In the genomic region with DNA sequence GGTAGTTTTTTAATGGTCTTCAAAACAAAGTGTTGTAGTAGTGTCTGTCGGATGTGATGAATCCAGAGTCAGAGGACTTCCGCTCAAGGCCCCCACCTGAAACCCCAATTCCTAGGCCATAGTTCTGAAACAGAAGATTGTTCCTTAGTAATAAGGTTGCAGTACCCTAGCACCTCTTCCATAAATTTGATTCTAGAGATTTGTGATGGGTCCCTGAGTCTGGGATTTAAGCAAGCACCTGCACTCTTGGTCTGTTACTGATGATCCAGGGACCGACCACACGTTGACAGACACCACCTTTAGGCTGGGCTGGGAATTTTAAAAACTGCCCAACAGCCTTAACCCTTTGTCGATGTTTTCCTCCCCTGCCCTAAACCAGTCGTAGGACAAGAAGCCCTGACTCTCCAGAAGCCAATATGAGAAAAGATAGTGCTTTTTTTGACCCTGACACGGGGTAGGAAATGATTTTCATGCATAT, we compare ENCODE assay signal across 1 cellular context.
TF ChIP-seq lines count a peak whose summit lies in the region.

No MANE protein-coding gene starts in this region.

TF ChIP-seq in HepG2, 621 proteins besides CTCF, POLR2A, EP300 and RAD21 (continued from another document and continues in another):
- TF ChIP-seq ZNF619 (CRISPR knock-in tag; IDR thresholded peaks at IDR 0.05) = no peak
- TF ChIP-seq, protein P1, sequence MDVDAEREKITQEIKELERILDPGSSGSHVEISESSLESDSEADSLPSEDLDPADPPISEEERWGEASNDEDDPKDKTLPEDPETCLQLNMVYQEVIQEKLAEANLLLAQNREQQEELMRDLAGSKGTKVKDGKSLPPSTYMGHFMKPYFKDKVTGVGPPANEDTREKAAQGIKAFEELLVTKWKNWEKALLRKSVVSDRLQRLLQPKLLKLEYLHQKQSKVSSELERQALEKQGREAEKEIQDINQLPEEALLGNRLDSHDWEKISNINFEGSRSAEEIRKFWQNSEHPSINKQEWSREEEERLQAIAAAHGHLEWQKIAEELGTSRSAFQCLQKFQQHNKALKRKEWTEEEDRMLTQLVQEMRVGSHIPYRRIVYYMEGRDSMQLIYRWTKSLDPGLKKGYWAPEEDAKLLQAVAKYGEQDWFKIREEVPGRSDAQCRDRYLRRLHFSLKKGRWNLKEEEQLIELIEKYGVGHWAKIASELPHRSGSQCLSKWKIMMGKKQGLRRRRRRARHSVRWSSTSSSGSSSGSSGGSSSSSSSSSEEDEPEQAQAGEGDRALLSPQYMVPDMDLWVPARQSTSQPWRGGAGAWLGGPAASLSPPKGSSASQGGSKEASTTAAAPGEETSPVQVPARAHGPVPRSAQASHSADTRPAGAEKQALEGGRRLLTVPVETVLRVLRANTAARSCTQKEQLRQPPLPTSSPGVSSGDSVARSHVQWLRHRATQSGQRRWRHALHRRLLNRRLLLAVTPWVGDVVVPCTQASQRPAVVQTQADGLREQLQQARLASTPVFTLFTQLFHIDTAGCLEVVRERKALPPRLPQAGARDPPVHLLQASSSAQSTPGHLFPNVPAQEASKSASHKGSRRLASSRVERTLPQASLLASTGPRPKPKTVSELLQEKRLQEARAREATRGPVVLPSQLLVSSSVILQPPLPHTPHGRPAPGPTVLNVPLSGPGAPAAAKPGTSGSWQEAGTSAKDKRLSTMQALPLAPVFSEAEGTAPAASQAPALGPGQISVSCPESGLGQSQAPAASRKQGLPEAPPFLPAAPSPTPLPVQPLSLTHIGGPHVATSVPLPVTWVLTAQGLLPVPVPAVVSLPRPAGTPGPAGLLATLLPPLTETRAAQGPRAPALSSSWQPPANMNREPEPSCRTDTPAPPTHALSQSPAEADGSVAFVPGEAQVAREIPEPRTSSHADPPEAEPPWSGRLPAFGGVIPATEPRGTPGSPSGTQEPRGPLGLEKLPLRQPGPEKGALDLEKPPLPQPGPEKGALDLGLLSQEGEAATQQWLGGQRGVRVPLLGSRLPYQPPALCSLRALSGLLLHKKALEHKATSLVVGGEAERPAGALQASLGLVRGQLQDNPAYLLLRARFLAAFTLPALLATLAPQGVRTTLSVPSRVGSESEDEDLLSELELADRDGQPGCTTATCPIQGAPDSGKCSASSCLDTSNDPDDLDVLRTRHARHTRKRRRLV (CRISPR knock-in tag; IDR thresholded peaks at IDR 0.05) = no peak
- TF ChIP-seq ZNF20 (CRISPR knock-in tag; IDR thresholded peaks at IDR 0.05) = no peak
- TF ChIP-seq AHR (CRISPR knock-in tag; IDR thresholded peaks at IDR 0.05) = no peak
- no peak for TF ChIP-seq RBM39 (IDR thresholded peaks at IDR 0.05; ENCODE audit: low read depth, low read length, poor library complexity, severe bottlenecking)
- TF ChIP-seq SP140L (CRISPR knock-in tag; IDR thresholded peaks at IDR 0.05; ENCODE audit: borderline replicate concordance) = no peak
- no peak for TF ChIP-seq NR1H2 (CRISPR knock-in tag; IDR thresholded peaks at IDR 0.05; ENCODE audit: borderline replicate concordance, low read depth)
- TF ChIP-seq MAZ (IDR thresholded peaks at IDR 0.05; ENCODE audit: borderline replicate concordance, low read depth, low read length) = no peak
- TF ChIP-seq MAZ (CRISPR knock-in tag; IDR thresholded peaks at IDR 0.05; ENCODE audit: low read depth) = 0 out of 2 replicates have a peak, but pooled peaks have one; percentile 20
- TF ChIP-seq ZBTB20 (CRISPR knock-in tag; IDR thresholded peaks at IDR 0.05; ENCODE audit: borderline replicate concordance, low read depth) = no peak
- TF ChIP-seq RBM22 (optimal IDR thresholded peaks at IDR 0.05; ENCODE audit: low read length) = no peak
- TF ChIP-seq PPARG (CRISPR knock-in tag; conservative IDR thresholded peaks at IDR 0.05) = 0 out of 2 replicates have a peak, but pooled peaks have one; percentile 26
- TF ChIP-seq ZNF30 (CRISPR knock-in tag; IDR thresholded peaks at IDR 0.05) = no peak
- TF ChIP-seq ZNF564 (CRISPR knock-in tag; IDR thresholded peaks at IDR 0.05) = no peak
- TF ChIP-seq, protein P2, sequence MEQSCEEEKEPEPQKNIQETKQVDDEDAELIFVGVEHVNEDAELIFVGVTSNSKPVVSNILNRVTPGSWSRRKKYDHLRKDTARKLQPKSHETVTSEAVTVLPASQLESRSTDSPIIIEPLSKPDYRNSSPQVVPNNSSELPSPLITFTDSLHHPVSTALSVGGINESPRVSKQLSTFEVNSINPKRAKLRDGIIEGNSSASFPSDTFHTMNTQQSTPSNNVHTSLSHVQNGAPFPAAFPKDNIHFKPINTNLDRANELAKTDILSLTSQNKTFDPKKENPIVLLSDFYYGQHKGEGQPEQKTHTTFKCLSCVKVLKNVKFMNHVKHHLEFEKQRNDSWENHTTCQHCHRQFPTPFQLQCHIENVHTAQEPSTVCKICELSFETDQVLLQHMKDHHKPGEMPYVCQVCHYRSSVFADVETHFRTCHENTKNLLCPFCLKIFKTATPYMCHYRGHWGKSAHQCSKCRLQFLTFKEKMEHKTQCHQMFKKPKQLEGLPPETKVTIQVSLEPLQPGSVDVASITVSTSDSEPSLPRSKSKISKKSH (CRISPR knock-in tag; IDR thresholded peaks at IDR 0.05; ENCODE audit: borderline replicate concordance) = no peak
- no peak for TF ChIP-seq SIX1 (CRISPR knock-in tag; IDR thresholded peaks at IDR 0.05; ENCODE audit: borderline replicate concordance)
- 0 out of 2 replicates have a peak, but pooled peaks have one; percentile 14 for TF ChIP-seq SALL1 (CRISPR knock-in tag; IDR thresholded peaks at IDR 0.05)
- no peak for TF ChIP-seq TAF1 (CRISPR knock-in tag; IDR thresholded peaks at IDR 0.05)
- TF ChIP-seq, protein P3, sequence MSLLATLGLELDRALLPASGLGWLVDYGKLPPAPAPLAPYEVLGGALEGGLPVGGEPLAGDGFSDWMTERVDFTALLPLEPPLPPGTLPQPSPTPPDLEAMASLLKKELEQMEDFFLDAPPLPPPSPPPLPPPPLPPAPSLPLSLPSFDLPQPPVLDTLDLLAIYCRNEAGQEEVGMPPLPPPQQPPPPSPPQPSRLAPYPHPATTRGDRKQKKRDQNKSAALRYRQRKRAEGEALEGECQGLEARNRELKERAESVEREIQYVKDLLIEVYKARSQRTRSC (CRISPR knock-in tag; IDR thresholded peaks at IDR 0.05; ENCODE audit: low read depth) = no peak
- TF ChIP-seq, protein P4, sequence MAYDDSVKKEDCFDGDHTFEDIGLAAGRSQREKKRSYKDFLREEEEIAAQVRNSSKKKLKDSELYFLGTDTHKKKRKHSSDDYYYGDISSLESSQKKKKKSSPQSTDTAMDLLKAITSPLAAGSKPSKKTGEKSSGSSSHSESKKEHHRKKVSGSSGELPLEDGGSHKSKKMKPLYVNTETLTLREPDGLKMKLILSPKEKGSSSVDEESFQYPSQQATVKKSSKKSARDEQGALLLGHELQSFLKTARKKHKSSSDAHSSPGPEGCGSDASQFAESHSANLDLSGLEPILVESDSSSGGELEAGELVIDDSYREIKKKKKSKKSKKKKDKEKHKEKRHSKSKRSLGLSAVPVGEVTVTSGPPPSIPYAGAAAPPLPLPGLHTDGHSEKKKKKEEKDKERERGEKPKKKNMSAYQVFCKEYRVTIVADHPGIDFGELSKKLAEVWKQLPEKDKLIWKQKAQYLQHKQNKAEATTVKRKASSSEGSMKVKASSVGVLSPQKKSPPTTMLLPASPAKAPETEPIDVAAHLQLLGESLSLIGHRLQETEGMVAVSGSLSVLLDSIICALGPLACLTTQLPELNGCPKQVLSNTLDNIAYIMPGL (CRISPR knock-in tag; IDR thresholded peaks at IDR 0.05; ENCODE audit: borderline replicate concordance in 1 of 2, low read depth in 1 of 2) = peak; percentile 40 to 67; a peak in 2 of 4 replicates
- no peak for TF ChIP-seq ZNF850 (CRISPR knock-in tag; conservative IDR thresholded peaks at IDR 0.05)
- TF ChIP-seq NFATC3 (CRISPR knock-in tag; IDR thresholded peaks at IDR 0.05) = no peak
- TF ChIP-seq SP2 (CRISPR knock-in tag; IDR thresholded peaks at IDR 0.05) = no peak
- no peak for TF ChIP-seq ZNF547 (CRISPR knock-in tag; IDR thresholded peaks at IDR 0.05)
- TF ChIP-seq, protein P5, sequence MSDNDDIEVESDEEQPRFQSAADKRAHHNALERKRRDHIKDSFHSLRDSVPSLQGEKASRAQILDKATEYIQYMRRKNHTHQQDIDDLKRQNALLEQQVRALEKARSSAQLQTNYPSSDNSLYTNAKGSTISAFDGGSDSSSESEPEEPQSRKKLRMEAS (IDR thresholded peaks at IDR 0.05) = no peak; the same call in 1 of the 2 replicates
- 0 out of 2 replicates have a peak, but pooled peaks have one; percentile 14 for TF ChIP-seq ZNF605 (CRISPR knock-in tag; IDR thresholded peaks at IDR 0.05)
- TF ChIP-seq SNAPC2 (CRISPR knock-in tag; IDR thresholded peaks at IDR 0.05) = no peak
- TF ChIP-seq ZNF263 (CRISPR knock-in tag; IDR thresholded peaks at IDR 0.05) = no peak
- TF ChIP-seq RBFOX2 (IDR thresholded peaks at IDR 0.05; ENCODE audit: low read depth, low read length) = no peak
- no peak for TF ChIP-seq ZFP37 (CRISPR knock-in tag; IDR thresholded peaks at IDR 0.05; ENCODE audit: borderline replicate concordance)
- TF ChIP-seq, protein P6, sequence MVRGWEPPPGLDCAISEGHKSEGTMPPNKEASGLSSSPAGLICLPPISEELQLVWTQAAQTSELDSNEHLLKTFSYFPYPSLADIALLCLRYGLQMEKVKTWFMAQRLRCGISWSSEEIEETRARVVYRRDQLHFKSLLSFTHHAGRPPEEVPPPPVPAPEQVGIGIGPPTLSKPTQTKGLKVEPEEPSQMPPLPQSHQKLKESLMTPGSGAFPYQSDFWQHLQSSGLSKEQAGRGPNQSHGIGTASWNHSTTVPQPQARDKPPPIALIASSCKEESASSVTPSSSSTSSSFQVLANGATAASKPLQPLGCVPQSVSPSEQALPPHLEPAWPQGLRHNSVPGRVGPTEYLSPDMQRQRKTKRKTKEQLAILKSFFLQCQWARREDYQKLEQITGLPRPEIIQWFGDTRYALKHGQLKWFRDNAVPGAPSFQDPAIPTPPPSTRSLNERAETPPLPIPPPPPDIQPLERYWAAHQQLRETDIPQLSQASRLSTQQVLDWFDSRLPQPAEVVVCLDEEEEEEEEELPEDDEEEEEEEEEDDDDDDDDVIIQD (CRISPR knock-in tag; IDR thresholded peaks at IDR 0.05; ENCODE audit: low read depth) = 0 out of 2 replicates have a peak, but pooled peaks have one; percentile 23
- TF ChIP-seq NFE2L1 (CRISPR knock-in tag; IDR thresholded peaks at IDR 0.05; ENCODE audit: borderline replicate concordance) = no peak
- TF ChIP-seq, protein P7, sequence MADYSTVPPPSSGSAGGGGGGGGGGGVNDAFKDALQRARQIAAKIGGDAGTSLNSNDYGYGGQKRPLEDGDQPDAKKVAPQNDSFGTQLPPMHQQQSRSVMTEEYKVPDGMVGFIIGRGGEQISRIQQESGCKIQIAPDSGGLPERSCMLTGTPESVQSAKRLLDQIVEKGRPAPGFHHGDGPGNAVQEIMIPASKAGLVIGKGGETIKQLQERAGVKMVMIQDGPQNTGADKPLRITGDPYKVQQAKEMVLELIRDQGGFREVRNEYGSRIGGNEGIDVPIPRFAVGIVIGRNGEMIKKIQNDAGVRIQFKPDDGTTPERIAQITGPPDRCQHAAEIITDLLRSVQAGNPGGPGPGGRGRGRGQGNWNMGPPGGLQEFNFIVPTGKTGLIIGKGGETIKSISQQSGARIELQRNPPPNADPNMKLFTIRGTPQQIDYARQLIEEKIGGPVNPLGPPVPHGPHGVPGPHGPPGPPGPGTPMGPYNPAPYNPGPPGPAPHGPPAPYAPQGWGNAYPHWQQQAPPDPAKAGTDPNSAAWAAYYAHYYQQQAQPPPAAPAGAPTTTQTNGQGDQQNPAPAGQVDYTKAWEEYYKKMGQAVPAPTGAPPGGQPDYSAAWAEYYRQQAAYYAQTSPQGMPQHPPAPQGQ (CRISPR knock-in tag; IDR thresholded peaks at IDR 0.05; ENCODE audit: borderline replicate concordance) = no peak
- TF ChIP-seq, protein P8, sequence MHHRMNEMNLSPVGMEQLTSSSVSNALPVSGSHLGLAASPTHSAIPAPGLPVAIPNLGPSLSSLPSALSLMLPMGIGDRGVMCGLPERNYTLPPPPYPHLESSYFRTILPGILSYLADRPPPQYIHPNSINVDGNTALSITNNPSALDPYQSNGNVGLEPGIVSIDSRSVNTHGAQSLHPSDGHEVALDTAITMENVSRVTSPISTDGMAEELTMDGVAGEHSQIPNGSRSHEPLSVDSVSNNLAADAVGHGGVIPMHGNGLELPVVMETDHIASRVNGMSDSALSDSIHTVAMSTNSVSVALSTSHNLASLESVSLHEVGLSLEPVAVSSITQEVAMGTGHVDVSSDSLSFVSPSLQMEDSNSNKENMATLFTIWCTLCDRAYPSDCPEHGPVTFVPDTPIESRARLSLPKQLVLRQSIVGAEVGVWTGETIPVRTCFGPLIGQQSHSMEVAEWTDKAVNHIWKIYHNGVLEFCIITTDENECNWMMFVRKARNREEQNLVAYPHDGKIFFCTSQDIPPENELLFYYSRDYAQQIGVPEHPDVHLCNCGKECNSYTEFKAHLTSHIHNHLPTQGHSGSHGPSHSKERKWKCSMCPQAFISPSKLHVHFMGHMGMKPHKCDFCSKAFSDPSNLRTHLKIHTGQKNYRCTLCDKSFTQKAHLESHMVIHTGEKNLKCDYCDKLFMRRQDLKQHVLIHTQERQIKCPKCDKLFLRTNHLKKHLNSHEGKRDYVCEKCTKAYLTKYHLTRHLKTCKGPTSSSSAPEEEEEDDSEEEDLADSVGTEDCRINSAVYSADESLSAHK (CRISPR knock-in tag; IDR thresholded peaks at IDR 0.05; ENCODE audit: borderline replicate concordance) = no peak
- no peak for TF ChIP-seq MIER2 (CRISPR knock-in tag; IDR thresholded peaks at IDR 0.05)
- TF ChIP-seq, protein P9, sequence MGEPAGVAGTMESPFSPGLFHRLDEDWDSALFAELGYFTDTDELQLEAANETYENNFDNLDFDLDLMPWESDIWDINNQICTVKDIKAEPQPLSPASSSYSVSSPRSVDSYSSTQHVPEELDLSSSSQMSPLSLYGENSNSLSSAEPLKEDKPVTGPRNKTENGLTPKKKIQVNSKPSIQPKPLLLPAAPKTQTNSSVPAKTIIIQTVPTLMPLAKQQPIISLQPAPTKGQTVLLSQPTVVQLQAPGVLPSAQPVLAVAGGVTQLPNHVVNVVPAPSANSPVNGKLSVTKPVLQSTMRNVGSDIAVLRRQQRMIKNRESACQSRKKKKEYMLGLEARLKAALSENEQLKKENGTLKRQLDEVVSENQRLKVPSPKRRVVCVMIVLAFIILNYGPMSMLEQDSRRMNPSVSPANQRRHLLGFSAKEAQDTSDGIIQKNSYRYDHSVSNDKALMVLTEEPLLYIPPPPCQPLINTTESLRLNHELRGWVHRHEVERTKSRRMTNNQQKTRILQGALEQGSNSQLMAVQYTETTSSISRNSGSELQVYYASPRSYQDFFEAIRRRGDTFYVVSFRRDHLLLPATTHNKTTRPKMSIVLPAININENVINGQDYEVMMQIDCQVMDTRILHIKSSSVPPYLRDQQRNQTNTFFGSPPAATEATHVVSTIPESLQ (CRISPR knock-in tag; conservative IDR thresholded peaks at IDR 0.05) = 0 out of 2 replicates have a peak, but pooled peaks have one; percentile 35
- TF ChIP-seq NRL (CRISPR knock-in tag; IDR thresholded peaks at IDR 0.05; ENCODE audit: borderline replicate concordance) = no peak
- no peak for TF ChIP-seq ZNF672 (CRISPR knock-in tag; IDR thresholded peaks at IDR 0.05)
- TF ChIP-seq AKAP8 (CRISPR knock-in tag; IDR thresholded peaks at IDR 0.05) = no peak
- TF ChIP-seq, protein P10, sequence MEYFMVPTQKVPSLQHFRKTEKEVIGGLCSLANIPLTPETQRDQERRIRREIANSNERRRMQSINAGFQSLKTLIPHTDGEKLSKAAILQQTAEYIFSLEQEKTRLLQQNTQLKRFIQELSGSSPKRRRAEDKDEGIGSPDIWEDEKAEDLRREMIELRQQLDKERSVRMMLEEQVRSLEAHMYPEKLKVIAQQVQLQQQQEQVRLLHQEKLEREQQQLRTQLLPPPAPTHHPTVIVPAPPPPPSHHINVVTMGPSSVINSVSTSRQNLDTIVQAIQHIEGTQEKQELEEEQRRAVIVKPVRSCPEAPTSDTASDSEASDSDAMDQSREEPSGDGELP (IDR thresholded peaks at IDR 0.05; ENCODE audit: borderline replicate concordance, low read depth) = no peak
- TF ChIP-seq ZNF670 (CRISPR knock-in tag; IDR thresholded peaks at IDR 0.05; ENCODE audit: borderline replicate concordance) = no peak
- TF ChIP-seq ZNF761 (CRISPR knock-in tag; conservative IDR thresholded peaks at IDR 0.05) = no peak
